9 cellular contexts compared by ENCODE assay signal in genomic region chr2:172100080-172101007, GRCh38. TPM values are rescaled to one million over a fixed set of nuclear protein-coding genes. Genes with fewer than 3 reads are reported as not detected.
DNase-seq lines count a peak whose midpoint lies in the region; ATAC-seq and TF ChIP-seq lines count a peak whose summit lies in the region.
"Had no signal": no experiment of that assay in that cellular context is flagged by ENCODE, and none has a peak within 500 bp of the region (broad histone marks: within the 10 kb centered on the region; RNA-seq: fewer than 3 reads in every experiment).

No MANE protein-coding gene starts in this region.

- peak overlapping the region; percentile 39 for H3K4me3 Mint-ChIP-seq in activated CD8-positive, alpha-beta T cell treated with anti-CD3 and anti-CD28 coated beads for 36 hours

- H3K9me3 Mint-ChIP-seq in activated CD8-positive, alpha-beta T cell treated with anti-CD3 and anti-CD28 coated beads for 36 hours: no peaks in the 10 kb centered on the region

- no peaks in the 10 kb centered on the region for H3K36me3 Mint-ChIP-seq in activated CD8-positive, alpha-beta T cell treated with anti-CD3 and anti-CD28 coated beads for 36 hours (ENCODE audit: low read depth)

- no peak overlapping the region for H3K27ac Mint-ChIP-seq in activated CD8-positive, alpha-beta T cell treated with anti-CD3 and anti-CD28 coated beads for 36 hours

- peaks cover 70% of the 10 kb centered on the region for H3K27me3 Mint-ChIP-seq in activated CD8-positive, alpha-beta T cell treated with anti-CD3 and anti-CD28 coated beads for 36 hours

- in situ Hi-C loops in ACHN (cut with HindIII; ENCODE audit: low pct_ligation_motif_present, low pct_unique_long_range_greater_than_20kb, low sequenced_read_pairs): loop anchor here (25.0 kb wide), 1 partner anchor 388 kb away; no protein-coding TSS in a partner anchor

- intact Hi-C loops in activated CD8-positive, alpha-beta T cell treated with anti-CD3 and anti-CD28 coated beads for 36 hours (cut with micrococcal nuclease): loop anchor here (5.0 to 10.0 kb wide), 3 partner anchors 176 to 506 kb away; partner anchors contain the start of gene HAT1

- POLR2A ChIA-PET in activated CD8-positive, alpha-beta T cell treated with anti-CD3 and anti-CD28 coated beads for 36 hours (lab: Charles Lee): interaction anchor here (2.2 kb wide), 1 partner anchor 18 kb away, joined by 15 read pairs; no protein-coding TSS in a partner anchor

- CTCF ChIA-PET in activated CD8-positive, alpha-beta T cell treated with anti-CD3 and anti-CD28 coated beads for 36 hours (lab: Charles Lee): interaction anchor here (0.8 to 6.1 kb wide), 9 partner anchors 9 to 400 kb away, joined by 3 to 32 read pairs (median 5); partner anchors contain the start of gene DLX1

- no peak for ATAC-seq in activated CD8-positive, alpha-beta T cell treated with anti-CD3 and anti-CD28 coated beads for 36 hours
- no peak for ATAC-seq in HG03175 (IDR thresholded peaks at IDR 0.05; ENCODE audit: unreplicated experiment)
- ATAC-seq: left ventricle myocardium superior had no signal

- peaks cover 57% of the 10 kb centered on the region for H3K4me1 Mint-ChIP-seq in activated CD8-positive, alpha-beta T cell treated with anti-CD3 and anti-CD28 coated beads for 36 hours (ENCODE audit: low read depth)

- DNase-seq in ACHN (peak; percentile 38), ELF-1 (ENCODE audit: low read depth, low spot score) (peak; percentile 70), islet precursor cell (peak; percentile 67), activated gamma-delta T cell (lab: John Stamatoyannopoulos, UW) (no peak), GDM1 (lab: John Stamatoyannopoulos, UW) (no peak), NCI-H2081 treated with DMSO at 0.1 percent for 48 hours (lab: John Stamatoyannopoulos, UW) (no peak)
- DNase-seq in activated CD8-positive, alpha-beta T cell treated with anti-CD3 and anti-CD28 coated beads for 36 hours: no peak

- no peak for TF ChIP-seq CTCF in activated CD8-positive, alpha-beta T cell treated with anti-CD3 and anti-CD28 coated beads for 36 hours (IDR thresholded peaks at IDR 0.05)

RNA-seq across cellular contexts. Expression of gene DLX2, which starts 2.4 kb away (rescaled TPM):
- not detected for total RNA-seq in activated CD8-positive, alpha-beta T cell treated with anti-CD3 and anti-CD28 coated beads for 36 hours
- total RNA-seq: left ventricle myocardium superior had no signal

RNA-seq across cellular contexts. Expression of gene DLX1, which starts 15.0 kb away (rescaled TPM):
- not detected for total RNA-seq in activated CD8-positive, alpha-beta T cell treated with anti-CD3 and anti-CD28 coated beads for 36 hours
- total RNA-seq: left ventricle myocardium superior had no signal

Comparison
In these comparisons a context has a peak if more than half of its experiments do, and no peak if none do; other contexts are left out.
1. DNase-seq: peak in ACHN (single experiment), ELF-1 (single experiment) and islet precursor cell (single experiment); none in activated CD8-positive, alpha-beta T cell treated with anti-CD3 and anti-CD28 coated beads for 36 hours (single experiment), activated gamma-delta T cell (single experiment), GDM1 (single experiment) and NCI-H2081 treated with DMSO at 0.1 percent for 48 hours (single experiment).